1 cellular context compared by ENCODE assay signal in genomic region chr5:112419050-112419595, GRCh38.
TF ChIP-seq lines count a peak whose summit lies in the region.

TSS of gene EPB41L4A (minus strand) at chr5:112419277. CDS start at chr5:112419039, 238 bp downstream.

TF ChIP-seq in HEK293, 187 proteins besides CTCF, POLR2A, EP300 and RAD21 (continued from another document and continues in another):
- TF ChIP-seq REST (tag by site-specific recombination; IDR thresholded peaks at IDR 0.05) (no peak), ZNF280D (tag by site-specific recombination; IDR thresholded peaks at IDR 0.05) (no peak), ZNF704 (tag by site-specific recombination; IDR thresholded peaks at IDR 0.05) (no peak), SP2 (tag by site-specific recombination; IDR thresholded peaks at IDR 0.05) (no peak; the same call in 1 of the 2 replicates), ZNF513 (tag by site-specific recombination; IDR thresholded peaks at IDR 0.05) (no peak), ZNF19 (tag by site-specific recombination; IDR thresholded peaks at IDR 0.05; ENCODE audit: low read depth) (no peak), ZNF621 (tag by site-specific recombination; IDR thresholded peaks at IDR 0.05) (no peak), ZNF366 (tag by site-specific recombination; conservative IDR thresholded peaks at IDR 0.05) (no peak), ZNF24 (tag by site-specific recombination; IDR thresholded peaks at IDR 0.05) (no peak), ZNF571 (tag by site-specific recombination; IDR thresholded peaks at IDR 0.05) (no peak), ZNF843 (tag by site-specific recombination; IDR thresholded peaks at IDR 0.05) (no peak), ZNF16 (tag by site-specific recombination; IDR thresholded peaks at IDR 0.05; ENCODE audit: low read depth) (no peak), ZNF426 (tag by site-specific recombination; IDR thresholded peaks at IDR 0.05) (no peak), ZNF133 (tag by site-specific recombination; IDR thresholded peaks at IDR 0.05) (no peak), ZNF394 (tag by site-specific recombination; IDR thresholded peaks at IDR 0.05; ENCODE audit: borderline replicate concordance) (no peak; the same call in 1 of the 2 replicates), PBX3 (CRISPR knock-in tag; IDR thresholded peaks at IDR 0.05) (no peak), MEIS1 (CRISPR knock-in tag; IDR thresholded peaks at IDR 0.05; ENCODE audit: borderline replicate concordance) (no peak), ZNF449 (tag by site-specific recombination; IDR thresholded peaks at IDR 0.05) (peak; percentile 48; the same call in 1 of the 2 replicates), ZNF202 (tag by site-specific recombination; IDR thresholded peaks at IDR 0.05; ENCODE audit: borderline replicate concordance) (no peak), ZNF701 (tag by site-specific recombination; IDR thresholded peaks at IDR 0.05) (no peak), ZNF121 (tag by site-specific recombination; IDR thresholded peaks at IDR 0.05) (no peak), ZNF175 (tag by site-specific recombination; IDR thresholded peaks at IDR 0.05) (no peak), ZNF654 (tag by site-specific recombination; IDR thresholded peaks at IDR 0.05; ENCODE audit: low read depth) (no peak), OSR2 (tag by site-specific recombination; IDR thresholded peaks at IDR 0.05) (no peak), ZBTB6 (tag by site-specific recombination; IDR thresholded peaks at IDR 0.05) (0 out of 2 replicates have a peak, but pooled peaks have one; percentile 7), ZNF155 (tag by site-specific recombination; IDR thresholded peaks at IDR 0.05) (no peak), ZNF423 (tag by site-specific recombination; IDR thresholded peaks at IDR 0.05) (no peak), SCRT2 (tag by site-specific recombination; IDR thresholded peaks at IDR 0.05) (no peak), ZNF341 (tag by site-specific recombination; IDR thresholded peaks at IDR 0.05; ENCODE audit: low read depth) (peak; percentile 99), PRDM6 (tag by site-specific recombination; IDR thresholded peaks at IDR 0.05) (no peak), ZNF658 (tag by site-specific recombination; IDR thresholded peaks at IDR 0.05) (no peak), ZEB2 (tag by site-specific recombination; IDR thresholded peaks at IDR 0.05) (peak; percentile 12; the same call in 1 of the 2 replicates), ZNF391 (tag by site-specific recombination; IDR thresholded peaks at IDR 0.05; ENCODE audit: borderline replicate concordance, low read depth) (no peak), YY2 (tag by site-specific recombination; IDR thresholded peaks at IDR 0.05) (no peak), PRDM4 (tag by site-specific recombination; IDR thresholded peaks at IDR 0.05) (no peak), ZNF530 (tag by site-specific recombination; IDR thresholded peaks at IDR 0.05; ENCODE audit: low read depth) (no peak), ZSCAN23 (tag by site-specific recombination; IDR thresholded peaks at IDR 0.05) (no peak), SETDB1 (IDR thresholded peaks at IDR 0.05; ENCODE audit: insufficient read length, low read length) (no peak), ZBTB21 (tag by site-specific recombination; IDR thresholded peaks at IDR 0.05) (no peak), ZNF529 (tag by site-specific recombination; IDR thresholded peaks at IDR 0.05; ENCODE audit: insufficient replicate concordance) (no peak), GLIS2 (tag by site-specific recombination; IDR thresholded peaks at IDR 0.05) (peak; percentile 20; the same call in 1 of the 2 replicates), FEZF1 (tag by site-specific recombination; IDR thresholded peaks at IDR 0.05) (no peak), ZNF747 (tag by site-specific recombination; IDR thresholded peaks at IDR 0.05) (no peak), ZNF660 (tag by site-specific recombination; IDR thresholded peaks at IDR 0.05) (0 out of 2 replicates have a peak, but pooled peaks have one; percentile 21), ZBTB26 (tag by site-specific recombination; optimal IDR thresholded peaks at IDR 0.05) (peak; percentile 95), ZXDB (tag by site-specific recombination; IDR thresholded peaks at IDR 0.05) (no peak), ZNF610 (tag by site-specific recombination; IDR thresholded peaks at IDR 0.05; ENCODE audit: borderline replicate concordance) (no peak), GFI1B (tag by site-specific recombination; IDR thresholded peaks at IDR 0.05) (no peak)
